1 cellular context compared by ENCODE assay signal in the genomic region with DNA sequence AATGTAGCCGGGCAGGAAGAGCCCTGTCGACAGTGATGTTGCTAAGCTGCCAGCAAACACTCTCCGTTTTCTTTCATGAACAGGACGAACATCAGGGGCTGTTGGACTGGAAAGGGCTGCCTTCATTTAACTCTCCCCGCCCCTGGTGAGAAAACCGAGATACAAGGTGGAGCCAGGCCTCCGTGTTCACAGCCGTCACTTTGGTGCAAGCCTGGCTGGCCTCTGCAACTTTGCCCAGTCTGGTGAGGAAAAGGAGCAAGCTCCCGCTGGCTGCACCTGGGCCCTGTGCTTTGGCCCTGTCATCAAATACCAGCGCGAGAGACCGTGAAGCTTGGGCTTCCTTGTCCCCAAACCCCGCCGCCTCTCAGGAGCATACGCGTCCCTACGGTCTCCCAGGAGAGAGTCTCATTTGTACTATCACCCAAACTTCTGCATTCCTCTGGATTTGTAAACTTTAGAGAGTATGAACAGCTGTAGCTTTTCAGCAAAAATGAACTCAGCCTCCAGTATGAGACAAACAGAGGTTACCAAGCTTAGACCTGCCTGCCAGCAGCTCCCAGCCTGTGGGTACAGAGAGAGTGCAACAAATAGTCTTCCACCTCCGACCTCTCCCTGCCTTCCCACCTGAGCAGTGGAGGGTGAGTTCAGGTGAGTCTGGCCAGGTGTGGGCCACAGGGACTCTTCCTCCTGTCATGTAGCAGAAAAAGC.
TF ChIP-seq lines count a peak whose summit lies in the region.

No MANE protein-coding gene starts in this region.

TF ChIP-seq in GM23338, 12 proteins besides CTCF, POLR2A, EP300 and RAD21 (continued from another document):
- TF ChIP-seq CREB1 (CRISPR knock-in tag; IDR thresholded peaks at IDR 0.05; ENCODE audit: low read depth) (no peak), ZNF114 (CRISPR knock-in tag; IDR thresholded peaks at IDR 0.05) (no peak), ETS1 (IDR thresholded peaks at IDR 0.05) (no peak), EZH2phosphoT487 (IDR thresholded peaks at IDR 0.05; ENCODE audit: unreplicated experiment) (no peak), STAT1 (IDR thresholded peaks at IDR 0.05; ENCODE audit: unreplicated experiment) (no peak), ZNF331 (CRISPR knock-in tag; IDR thresholded peaks at IDR 0.05; ENCODE audit: low read depth) (no peak), NANOG (IDR thresholded peaks at IDR 0.05; ENCODE audit: borderline replicate concordance) (no peak)
